Comparison of ENCODE assay signal across 12 cellular contexts in the genomic region with DNA sequence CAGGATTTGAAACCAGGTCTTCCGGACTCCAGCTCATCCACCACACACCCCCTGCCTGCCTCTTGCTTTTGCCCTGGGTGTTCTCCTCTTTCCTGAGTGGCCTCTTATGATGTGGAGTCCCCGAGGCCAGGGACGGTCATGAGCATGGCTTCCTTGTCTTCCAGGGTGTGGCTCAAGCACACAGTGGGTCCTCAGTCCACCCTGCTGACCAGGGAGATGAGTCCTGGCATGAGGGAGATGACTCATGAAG. TPM values are rescaled to one million over a fixed set of nuclear protein-coding genes. Genes with fewer than 3 reads are reported as not detected.
A peak's percentile ranks its signal among the peaks of the same experiment; 100 is the strongest.
DNase-seq lines count a peak whose midpoint lies in the region; ATAC-seq and TF ChIP-seq lines count a peak whose summit lies in the region.
"Had no signal": no experiment of that assay in that cellular context is flagged by ENCODE, and none has a peak within 500 bp of the region (broad histone marks: within the 10 kb centered on the region; RNA-seq: fewer than 3 reads in every experiment).

No MANE protein-coding gene starts in this region.

- intact Hi-C loops in activated T-helper 2 cell treated with anti-CD3 and anti-CD28 coated beads, Interferon-gamma antibody, Interleukin-2, Interleukin-4, amounts not matched to agents 10 μg/mL and 5 μg/mL and 100 μg/mL, durations not matched to agents 14 hours and 24 hours and 36 hours (cut with micrococcal nuclease) = no loop called here

- no peak overlapping the region for H3K4me3 ChIP-seq in CD4-positive, CD25-positive, alpha-beta regulatory T cell (ENCODE audit: low read depth, low read length)

- TF ChIP-seq CTCF in nephron (IDR thresholded peaks at IDR 0.05; ENCODE audit: unreplicated experiment in 3 of 3) = no peak

- H3K9me3 ChIP-seq in CD4-positive, CD25-positive, alpha-beta regulatory T cell (ENCODE audit: control insufficient read depth in 2 of 2, low read length in 2 of 2) = no peaks in the 10 kb centered on the region

- peak overlapping the region in 3 of 4 donors; percentile 24 to 78 (median 61) for H3K4me3 Mint-ChIP-seq in CD4-positive, CD25-positive, alpha-beta regulatory T cell
- peak overlapping the region; percentile 58 for H3K4me3 Mint-ChIP-seq in activated T-helper 2 cell treated with anti-CD3 and anti-CD28 coated beads, Interferon-gamma antibody, Interleukin-2, Interleukin-4, amounts not matched to agents 10 μg/mL and 5 μg/mL and 100 μg/mL, durations not matched to agents 14 hours and 24 hours and 36 hours (ENCODE audit: low read depth)
- peak overlapping the region in 2 of 3 experiments; percentile 14 to 49 for H3K4me3 Mint-ChIP-seq in nephron

- H3K36me3 ChIP-seq in CD4-positive, CD25-positive, alpha-beta regulatory T cell (ENCODE audit: control insufficient read depth, insufficient read depth, low read length) = no peaks in the 10 kb centered on the region

- peak overlapping the region; percentile 71 for H3K27ac ChIP-seq in CD4-positive, CD25-positive, alpha-beta regulatory T cell (ENCODE audit: insufficient read depth, low read length, poor library complexity, severe bottlenecking)

- no peaks in the 10 kb centered on the region for H3K27me3 Mint-ChIP-seq in CD4-positive, CD25-positive, alpha-beta regulatory T cell
- H3K27me3 Mint-ChIP-seq in activated T-helper 2 cell treated with anti-CD3 and anti-CD28 coated beads, Interferon-gamma antibody, Interleukin-2, Interleukin-4, amounts not matched to agents 10 μg/mL and 5 μg/mL and 100 μg/mL, durations not matched to agents 14 hours and 24 hours and 36 hours (ENCODE audit: low read depth) = no peaks in the 10 kb centered on the region
- no peaks in the 10 kb centered on the region for H3K27me3 Mint-ChIP-seq in nephron (ENCODE audit: low read depth)

- peaks cover 12 to 80% (median 46%) of the 10 kb centered on the region in 4 donors for H3K4me1 Mint-ChIP-seq in CD4-positive, CD25-positive, alpha-beta regulatory T cell
- H3K4me1 Mint-ChIP-seq in activated T-helper 2 cell treated with anti-CD3 and anti-CD28 coated beads, Interferon-gamma antibody, Interleukin-2, Interleukin-4, amounts not matched to agents 10 μg/mL and 5 μg/mL and 100 μg/mL, durations not matched to agents 14 hours and 24 hours and 36 hours (ENCODE audit: low read depth) = peaks cover 62% of the 10 kb centered on the region
- H3K4me1 Mint-ChIP-seq in nephron = peaks cover 72% of the 10 kb centered on the region

- peaks cover 0 to 2% (median 0%) of the 10 kb centered on the region in 7 donors for H3K9me3 Mint-ChIP-seq in CD4-positive, CD25-positive, alpha-beta regulatory T cell
- H3K9me3 Mint-ChIP-seq in activated T-helper 2 cell treated with anti-CD3 and anti-CD28 coated beads, Interferon-gamma antibody, Interleukin-2, Interleukin-4, amounts not matched to agents 10 μg/mL and 5 μg/mL and 100 μg/mL, durations not matched to agents 14 hours and 24 hours and 36 hours = no peaks in the 10 kb centered on the region
- no peaks in the 10 kb centered on the region for H3K9me3 Mint-ChIP-seq in nephron

- H3K27ac Mint-ChIP-seq in CD4-positive, CD25-positive, alpha-beta regulatory T cell = peak overlapping the region; percentile 85 to 100 (median 96)
- H3K27ac Mint-ChIP-seq in activated T-helper 2 cell treated with anti-CD3 and anti-CD28 coated beads, Interferon-gamma antibody, Interleukin-2, Interleukin-4, amounts not matched to agents 10 μg/mL and 5 μg/mL and 100 μg/mL, durations not matched to agents 14 hours and 24 hours and 36 hours = peak overlapping the region; percentile 91
- peak overlapping the region; percentile 73 to 95 (median 84) for H3K27ac Mint-ChIP-seq in nephron

- no peak for ATAC-seq in CD4-positive, CD25-positive, alpha-beta regulatory T cell (ENCODE audit: low read depth in 2 of 2)
- no peak for ATAC-seq in GM19328 (IDR thresholded peaks at IDR 0.05; ENCODE audit: unreplicated experiment)
- no peak for ATAC-seq in HG03469 (IDR thresholded peaks at IDR 0.05; ENCODE audit: unreplicated experiment)
- no peak for ATAC-seq in activated CD4-positive, CD25-positive, alpha-beta regulatory T cell treated with anti-CD3 and anti-CD28 coated beads, Interleukin-2, amount 50 U/mL, for 24 hours
- ATAC-seq: left cardiac atrium, sciatic nerve had no signal

- no peaks in the 10 kb centered on the region for H3K27me3 ChIP-seq in CD4-positive, CD25-positive, alpha-beta regulatory T cell (ENCODE audit: control insufficient read depth, insufficient read depth, low read length)

- no peaks in the 10 kb centered on the region for H3K36me3 Mint-ChIP-seq in CD4-positive, CD25-positive, alpha-beta regulatory T cell
- H3K36me3 Mint-ChIP-seq in activated T-helper 2 cell treated with anti-CD3 and anti-CD28 coated beads, Interferon-gamma antibody, Interleukin-2, Interleukin-4, amounts not matched to agents 10 μg/mL and 5 μg/mL and 100 μg/mL, durations not matched to agents 14 hours and 24 hours and 36 hours (ENCODE audit: low read depth) = peaks cover 5% of the 10 kb centered on the region
- no peaks in the 10 kb centered on the region for H3K36me3 Mint-ChIP-seq in nephron (ENCODE audit: low read depth)

- H3K4me1 ChIP-seq in CD4-positive, CD25-positive, alpha-beta regulatory T cell (ENCODE audit: control insufficient read depth, insufficient read depth, low read length, poor library complexity, severe bottlenecking) = peaks cover 76% of the 10 kb centered on the region

- DNase-seq in CD4-positive, CD25-positive, alpha-beta regulatory T cell = no peak
- DNase-seq in HPDE6-E6E7 (ENCODE audit: extremely low spot score) = peak; percentile 77
- DNase-seq in activated T-helper 2 cell treated with anti-CD3 and anti-CD28 coated beads, Interferon-gamma antibody, Interleukin-2, Interleukin-4, amounts not matched to agents 10 μg/mL and 5 μg/mL and 100 μg/mL, durations not matched to agents 14 hours and 24 hours and 36 hours (ENCODE audit: low spot score) = no peak
- no peak for DNase-seq in NCI-H226
- DNase-seq: H7, left cardiac atrium, NCI-H2081 treated with DMSO at 0.1 percent for 48 hours had no signal

RNA-seq across cellular contexts. Expression of a gene that starts 32.8 kb away (rescaled TPM):
- total RNA-seq in CD4-positive, CD25-positive, alpha-beta regulatory T cell = 40.2 TPM
- 10 to 100 TPM; 17.8 to 24.4 (median 19.9) TPM for polyA plus RNA-seq in CD4-positive, CD25-positive, alpha-beta regulatory T cell
- total RNA-seq in activated T-helper 2 cell treated with anti-CD3 and anti-CD28 coated beads, Interferon-gamma antibody, Interleukin-2, Interleukin-4, amounts not matched to agents 10 μg/mL and 5 μg/mL and 100 μg/mL, durations not matched to agents 14 hours and 24 hours and 36 hours = 27.6 and 34.0 TPM in 2 replicates

RNA-seq across cellular contexts. Expression of a gene that starts 48.2 kb away (rescaled TPM):
- total RNA-seq in CD4-positive, CD25-positive, alpha-beta regulatory T cell = 403 TPM
- polyA plus RNA-seq in CD4-positive, CD25-positive, alpha-beta regulatory T cell = 100 to 1,000 TPM in 1 of 4 donors, 10 to 100 TPM in 3; 62.1 to 123 (median 76.6) TPM
- total RNA-seq in activated T-helper 2 cell treated with anti-CD3 and anti-CD28 coated beads, Interferon-gamma antibody, Interleukin-2, Interleukin-4, amounts not matched to agents 10 μg/mL and 5 μg/mL and 100 μg/mL, durations not matched to agents 14 hours and 24 hours and 36 hours = 543 and 569 TPM in 2 replicates
